ENCODE assay signal across 14 cellular contexts in the genomic region with DNA sequence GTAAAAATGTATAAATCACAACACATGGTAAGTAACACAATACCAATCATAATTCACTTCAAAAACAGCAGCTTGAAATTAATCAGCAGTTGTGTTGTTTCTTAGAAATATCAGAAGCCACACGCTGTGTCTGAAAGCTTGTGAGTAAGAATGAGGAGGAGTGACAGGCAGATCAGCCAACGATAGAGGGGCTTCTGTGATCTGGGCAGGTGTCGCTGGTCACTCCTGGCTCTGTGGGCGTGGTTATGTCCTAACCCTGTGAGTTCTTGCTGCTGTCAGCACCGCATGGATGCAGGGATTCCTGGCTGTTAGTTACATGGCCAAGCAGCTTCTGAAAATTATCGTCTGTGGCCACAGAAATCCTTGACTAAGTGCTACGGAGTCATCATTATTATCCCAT.
A peak's percentile ranks its signal among the peaks of the same experiment; 100 is the strongest.
DNase-seq lines count a peak whose midpoint lies in the region; ATAC-seq and TF ChIP-seq lines count a peak whose summit lies in the region.
"Had no signal": no experiment of that assay in that cellular context is flagged by ENCODE, and none has a peak within 500 bp of the region (broad histone marks: within the 10 kb centered on the region; RNA-seq: fewer than 3 reads in every experiment).

No MANE protein-coding gene starts in this region.

- no peaks in the 10 kb centered on the region for H3K9me3 Mint-ChIP-seq in activated T-cell treated with anti-CD3 and anti-CD28 coated beads, Interleukin-2, amount 50 U/mL, for 24 hours
- no peaks in the 10 kb centered on the region for H3K9me3 Mint-ChIP-seq in osteocyte (ENCODE audit: unreplicated experiment)

- no peaks in the 10 kb centered on the region for H3K27me3 Mint-ChIP-seq in activated T-cell treated with anti-CD3 and anti-CD28 coated beads, Interleukin-2, amount 50 U/mL, for 24 hours
- H3K27me3 Mint-ChIP-seq in osteocyte (ENCODE audit: unreplicated experiment) = no peaks in the 10 kb centered on the region
- H3K27me3 Mint-ChIP-seq: activated naive CD8-positive, alpha-beta T cell had no signal

- DNase-seq in activated T-cell treated with anti-CD3 and anti-CD28 coated beads, Interleukin-2, amount 50 U/mL, for 24 hours = no peak
- DNase-seq in activated T-cell treated with anti-CD3 and anti-CD28 coated beads for 4 hours (no peak), NCI-H1105 (lab: John Stamatoyannopoulos, UW) (peak; percentile 29), osteocyte (ENCODE audit: extremely low spot score, unreplicated experiment) (peak; percentile 48), RPMI8226 (no peak), glomerular visceral epithelial cell (ENCODE audit: extremely low spot score) (no peak)
- peak; percentile 41 to 53 for DNase-seq in activated T-cell treated with anti-CD3 and anti-CD28 coated beads, Interleukin-2, amount 50 U/mL, for 48 hours
- DNase-seq: AML-193; central memory CD4-positive, alpha-beta T cell; gastrocnemius medialis; MV-4-11; upper lobe of right lung had no signal

- H3K27ac Mint-ChIP-seq in activated T-cell treated with anti-CD3 and anti-CD28 coated beads, Interleukin-2, amount 50 U/mL, for 24 hours = peak overlapping the region; percentile 76
- H3K27ac Mint-ChIP-seq in osteocyte (ENCODE audit: unreplicated experiment) = no peak overlapping the region

- H3K36me3 Mint-ChIP-seq in activated T-cell treated with anti-CD3 and anti-CD28 coated beads, Interleukin-2, amount 50 U/mL, for 24 hours (ENCODE audit: low read depth) = no peaks in the 10 kb centered on the region
- peaks cover 4% of the 10 kb centered on the region for H3K36me3 Mint-ChIP-seq in osteocyte (ENCODE audit: unreplicated experiment)

- TF ChIP-seq CTCF in osteocyte (IDR thresholded peaks at IDR 0.05) = no peak

- ATAC-seq in HG02588 (IDR thresholded peaks at IDR 0.05; ENCODE audit: unreplicated experiment) = no peak
- ATAC-seq: gastrocnemius medialis had no signal

- H3K4me1 Mint-ChIP-seq in activated T-cell treated with anti-CD3 and anti-CD28 coated beads, Interleukin-2, amount 50 U/mL, for 24 hours (ENCODE audit: low read depth) = peaks cover 16% of the 10 kb centered on the region
- peaks cover 30% of the 10 kb centered on the region for H3K4me1 Mint-ChIP-seq in osteocyte (ENCODE audit: unreplicated experiment)

- H3K4me3 Mint-ChIP-seq in activated T-cell treated with anti-CD3 and anti-CD28 coated beads, Interleukin-2, amount 50 U/mL, for 24 hours = no peak overlapping the region
- no peak overlapping the region for H3K4me3 Mint-ChIP-seq in osteocyte (ENCODE audit: unreplicated experiment)
- H3K4me3 Mint-ChIP-seq: activated naive CD8-positive, alpha-beta T cell had no signal

Comparison
In these comparisons a context has a peak if more than half of its experiments do, and no peak if none do; other contexts are left out.
1. DNase-seq: peak in NCI-H1105 (single experiment), activated T-cell treated with anti-CD3 and anti-CD28 coated beads, Interleukin-2, amount 50 U/mL, for 48 hours (2 of 2) and osteocyte (single experiment); none in activated T-cell treated with anti-CD3 and anti-CD28 coated beads, Interleukin-2, amount 50 U/mL, for 24 hours (single experiment), activated T-cell treated with anti-CD3 and anti-CD28 coated beads for 4 hours (single experiment), RPMI8226 (single experiment) and glomerular visceral epithelial cell (single experiment).